ENCODE assay signal across 20 cellular contexts in the genomic region with DNA sequence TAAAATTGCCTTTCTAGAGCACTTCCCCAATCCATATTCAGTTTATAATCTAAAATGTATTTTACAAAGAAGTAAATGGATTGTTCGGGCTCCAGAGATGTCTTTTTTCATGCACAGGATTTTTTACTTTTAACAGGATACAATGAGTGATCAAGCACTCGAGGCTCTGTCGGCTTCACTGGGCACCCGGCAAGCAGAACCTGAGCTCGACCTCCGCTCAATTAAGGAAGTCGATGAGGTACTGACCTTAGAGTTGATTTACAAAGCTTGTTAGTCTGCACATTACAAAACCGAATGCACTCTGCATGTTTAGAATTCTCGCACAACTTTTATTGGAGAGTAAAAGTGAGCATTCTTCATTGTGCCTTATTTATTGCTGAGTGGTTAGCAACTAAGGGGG.
DNase-seq lines count a peak whose midpoint lies in the region; ATAC-seq lines count a peak whose summit lies in the region.
"Had no signal": no experiment of that assay in that cellular context is flagged by ENCODE, and none has a peak within 500 bp of the region (broad histone marks: within the 10 kb centered on the region; RNA-seq: fewer than 3 reads in every experiment).

No MANE protein-coding gene starts in this region.

- H3K36me3 ChIP-seq in mesenchymal stem cell (ENCODE audit: control insufficient read depth in 1 of 2, insufficient read depth in 2 of 2, low read depth in 1 of 2, low read length in 2 of 2): peaks cover 29 to 100% of the 10 kb centered on the region in 2 experiments

- H3K4me1 Mint-ChIP-seq in activated CD4-positive, alpha-beta T cell treated with anti-CD3 and anti-CD28 coated beads, Interleukin-2, amount 10 ng/mL, durations not matched to agents 24 days and 14 days: peaks cover 22% of the 10 kb centered on the region
- H3K4me1 Mint-ChIP-seq in stimulated activated effector memory CD8-positive, alpha-beta T cell treated with anti-CD3 and anti-CD28 coated beads, Interleukin-12 subunit alpha, Interleukin-12 subunit beta, amount 100 ng/mL, for 72 hours: peaks cover 12% of the 10 kb centered on the region

- H2BK5ac ChIP-seq in mesenchymal stem cell (ENCODE audit: low read depth, low read length, poor library complexity, severe bottlenecking): no peak overlapping the region

- H2BK15ac ChIP-seq in mesenchymal stem cell (ENCODE audit: low read depth, poor library complexity, severe bottlenecking): no peak overlapping the region

- no peak overlapping the region for H3K27ac Mint-ChIP-seq in activated CD4-positive, alpha-beta T cell treated with anti-CD3 and anti-CD28 coated beads, Interleukin-2, amount 10 ng/mL, durations not matched to agents 24 days and 14 days
- peak overlapping the region; percentile 89 for H3K27ac Mint-ChIP-seq in stimulated activated effector memory CD8-positive, alpha-beta T cell treated with anti-CD3 and anti-CD28 coated beads, Interleukin-12 subunit alpha, Interleukin-12 subunit beta, amount 100 ng/mL, for 72 hours
- H3K27ac Mint-ChIP-seq: activated CD8-positive, alpha-beta memory T cell treated with anti-CD3 and anti-CD28 coated beads, Interleukin-2, amount 10 ng/mL, durations not matched to agents 7 days and 5 days; activated naive CD4-positive, alpha-beta T cell treated with anti-CD3 and anti-CD28 coated beads, Interleukin-2, amount 10 ng/mL, durations not matched to agents 7 days and 5 days; brain had no signal

- H3K36me3 Mint-ChIP-seq in activated CD4-positive, alpha-beta T cell treated with anti-CD3 and anti-CD28 coated beads, Interleukin-2, amount 10 ng/mL, durations not matched to agents 24 days and 14 days (ENCODE audit: low read depth): peaks cover 53% of the 10 kb centered on the region
- peaks cover 99% of the 10 kb centered on the region for H3K36me3 Mint-ChIP-seq in stimulated activated effector memory CD8-positive, alpha-beta T cell treated with anti-CD3 and anti-CD28 coated beads, Interleukin-12 subunit alpha, Interleukin-12 subunit beta, amount 100 ng/mL, for 72 hours

- no peaks in the 10 kb centered on the region for H3K27me3 Mint-ChIP-seq in activated CD4-positive, alpha-beta T cell treated with anti-CD3 and anti-CD28 coated beads, Interleukin-2, amount 10 ng/mL, durations not matched to agents 24 days and 14 days
- H3K27me3 Mint-ChIP-seq: activated B cell treated with CpG ODN at 0.5 μM for 24 hours; activated CD8-positive, alpha-beta memory T cell treated with anti-CD3 and anti-CD28 coated beads, Interleukin-2, amount 10 ng/mL, durations not matched to agents 7 days and 5 days; activated naive CD4-positive, alpha-beta T cell treated with anti-CD3 and anti-CD28 coated beads, Interleukin-2, amount 10 ng/mL, durations not matched to agents 7 days and 5 days; brain; naive B cell had no signal

- no peak overlapping the region for H3K4ac ChIP-seq in mesenchymal stem cell (ENCODE audit: low read depth in 1 of 2, low read length in 2 of 2)

- peak; percentile 39 for ATAC-seq in left ventricle myocardium superior
- ATAC-seq in stimulated activated effector memory CD8-positive, alpha-beta T cell treated with anti-CD3 and anti-CD28 coated beads, Interleukin-12 subunit alpha, Interleukin-12 subunit beta, amount 100 ng/mL, for 72 hours: no peak
- ATAC-seq: activated CD8-positive, alpha-beta memory T cell treated with anti-CD3 and anti-CD28 coated beads, Interleukin-2, amount 10 ng/mL, durations not matched to agents 7 days and 5 days had no signal

- intact Hi-C loops in activated CD4-positive, alpha-beta T cell treated with anti-CD3 and anti-CD28 coated beads, Interleukin-2, amount 10 ng/mL, durations not matched to agents 24 days and 14 days (cut with micrococcal nuclease): no loop called here
- intact Hi-C loops in left ventricle myocardium superior (cut with micrococcal nuclease): no loop called here

- no peak overlapping the region for H3K9ac ChIP-seq in mesenchymal stem cell (ENCODE audit: low read length)

- no peaks in the 10 kb centered on the region for H3K9me3 Mint-ChIP-seq in activated CD4-positive, alpha-beta T cell treated with anti-CD3 and anti-CD28 coated beads, Interleukin-2, amount 10 ng/mL, durations not matched to agents 24 days and 14 days
- no peaks in the 10 kb centered on the region for H3K9me3 Mint-ChIP-seq in stimulated activated effector memory CD8-positive, alpha-beta T cell treated with anti-CD3 and anti-CD28 coated beads, Interleukin-12 subunit alpha, Interleukin-12 subunit beta, amount 100 ng/mL, for 72 hours
- H3K9me3 Mint-ChIP-seq: activated B cell treated with CpG ODN at 0.5 μM for 24 hours; activated naive CD4-positive, alpha-beta T cell treated with anti-CD3 and anti-CD28 coated beads, Interleukin-2, amount 10 ng/mL, durations not matched to agents 7 days and 5 days; brain; naive B cell had no signal

- no peak overlapping the region for H3K23ac ChIP-seq in mesenchymal stem cell (ENCODE audit: low read length in 2 of 2)

- H3K14ac ChIP-seq in mesenchymal stem cell (ENCODE audit: low read length in 2 of 2): no peak overlapping the region

- no peak overlapping the region for H3K4me3 Mint-ChIP-seq in activated CD4-positive, alpha-beta T cell treated with anti-CD3 and anti-CD28 coated beads, Interleukin-2, amount 10 ng/mL, durations not matched to agents 24 days and 14 days
- no peak overlapping the region for H3K4me3 Mint-ChIP-seq in stimulated activated effector memory CD8-positive, alpha-beta T cell treated with anti-CD3 and anti-CD28 coated beads, Interleukin-12 subunit alpha, Interleukin-12 subunit beta, amount 100 ng/mL, for 72 hours
- H3K4me3 Mint-ChIP-seq: activated B cell treated with CpG ODN at 0.5 μM for 24 hours; activated CD8-positive, alpha-beta memory T cell treated with anti-CD3 and anti-CD28 coated beads, Interleukin-2, amount 10 ng/mL, durations not matched to agents 7 days and 5 days; activated naive CD4-positive, alpha-beta T cell treated with anti-CD3 and anti-CD28 coated beads, Interleukin-2, amount 10 ng/mL, durations not matched to agents 7 days and 5 days; brain; naive B cell had no signal

- H2AFZ ChIP-seq in mesenchymal stem cell (ENCODE audit: low read depth, low read length): no peak overlapping the region

- H3K9me3 ChIP-seq in mesenchymal stem cell (ENCODE audit: control insufficient read depth, low read length): no peaks in the 10 kb centered on the region
- H3K9me3 ChIP-seq: Peyer's patch, thoracic aorta had no signal

- no peak overlapping the region for H4K8ac ChIP-seq in mesenchymal stem cell (ENCODE audit: low read length)

- H3K79me1 ChIP-seq in mesenchymal stem cell (replicated peaks; ENCODE audit: low read length, poor library complexity, severe bottlenecking): peaks cover 6% of the 10 kb centered on the region

- H2AK5ac ChIP-seq in mesenchymal stem cell (ENCODE audit: low read length, severe bottlenecking): no peak overlapping the region

- WGBS in mesenchymal stem cell: 70% methylated on average over 9 of the region's 9 CpGs

- no peak overlapping the region for H3K4me2 ChIP-seq in mesenchymal stem cell (ENCODE audit: low read length, poor library complexity, severe bottlenecking)

- H2BK12ac ChIP-seq in mesenchymal stem cell (ENCODE audit: low read length in 2 of 2): no peak overlapping the region

- H3K27me3 ChIP-seq in mesenchymal stem cell (ENCODE audit: control insufficient read depth in 1 of 2, insufficient read depth in 1 of 2, low read length in 2 of 2): no peaks in the 10 kb centered on the region
- H3K27me3 ChIP-seq: dorsolateral prefrontal cortex, Peyer's patch had no signal

- no peak overlapping the region for H3K27ac ChIP-seq in mesenchymal stem cell (ENCODE audit: low read length, poor library complexity, severe bottlenecking)

- no peak overlapping the region for H3K18ac ChIP-seq in mesenchymal stem cell (ENCODE audit: low read depth in 1 of 2, low read length in 2 of 2)

- DNase-seq in activated CD4-positive, alpha-beta T cell treated with anti-CD3 and anti-CD28 coated beads, Interleukin-2, amount 10 ng/mL, durations not matched to agents 24 days and 14 days: peak; percentile 47
- no peak for DNase-seq in activated CD4-positive, alpha-beta T cell treated with anti-CD3 and anti-CD28 coated beads for 48 hours
- DNase-seq in OCI-M1 (lab: John Stamatoyannopoulos, UW) (peak; percentile 80), left ventricle myocardium superior (no peak), NCI-H1105 (lab: John Stamatoyannopoulos, UW) (no peak), mesenchymal stem cell (no peak), GDM1 (lab: John Stamatoyannopoulos, UW) (no peak)
- no peak for DNase-seq in stimulated activated effector memory CD8-positive, alpha-beta T cell treated with anti-CD3 and anti-CD28 coated beads, Interleukin-12 subunit alpha, Interleukin-12 subunit beta, amount 100 ng/mL, for 72 hours (ENCODE audit: low spot score in 2 of 2)
- DNase-seq: 8988T; activated B cell treated with CpG ODN at 0.5 μM for 24 hours; activated CD8-positive, alpha-beta memory T cell treated with anti-CD3 and anti-CD28 coated beads, Interleukin-2, amount 10 ng/mL, durations not matched to agents 7 days and 5 days; activated naive CD4-positive, alpha-beta T cell treated with anti-CD3 and anti-CD28 coated beads, Interleukin-2, amount 10 ng/mL, durations not matched to agents 7 days and 5 days; dorsolateral prefrontal cortex; MV-4-11; naive B cell; NCI-H748 treated with DMSO at 0.1 percent for 48 hours; Peyer's patch; SW 1271 had no signal

- H4K91ac ChIP-seq in mesenchymal stem cell (ENCODE audit: low read length): no peak overlapping the region

- H2BK120ac ChIP-seq in mesenchymal stem cell (ENCODE audit: low read depth, low read length): no peak overlapping the region

- peaks cover 4% of the 10 kb centered on the region for H3K4me1 ChIP-seq in mesenchymal stem cell (ENCODE audit: control insufficient read depth, insufficient read depth, low read depth, low read length)

- H3K4me3 ChIP-seq in mesenchymal stem cell (ENCODE audit: insufficient read depth in 1 of 2, low read depth in 1 of 2, low read length in 2 of 2): no peak overlapping the region
- H3K4me3 ChIP-seq: dorsolateral prefrontal cortex, Peyer's patch, thoracic aorta had no signal

Comparison
In these comparisons a context has a peak if more than half of its experiments do, and no peak if none do; other contexts are left out.
1. DNase-seq: peak in activated CD4-positive, alpha-beta T cell treated with anti-CD3 and anti-CD28 coated beads, Interleukin-2, amount 10 ng/mL, durations not matched to agents 24 days and 14 days (single experiment) and OCI-M1 (single experiment); none in activated CD4-positive, alpha-beta T cell treated with anti-CD3 and anti-CD28 coated beads for 48 hours (single experiment), left ventricle myocardium superior (single experiment), stimulated activated effector memory CD8-positive, alpha-beta T cell treated with anti-CD3 and anti-CD28 coated beads, Interleukin-12 subunit alpha, Interleukin-12 subunit beta, amount 100 ng/mL, for 72 hours (0 of 2), NCI-H1105 (single experiment), mesenchymal stem cell (single experiment) and GDM1 (single experiment).